1 cellular context compared by ENCODE assay signal in the genomic region with DNA sequence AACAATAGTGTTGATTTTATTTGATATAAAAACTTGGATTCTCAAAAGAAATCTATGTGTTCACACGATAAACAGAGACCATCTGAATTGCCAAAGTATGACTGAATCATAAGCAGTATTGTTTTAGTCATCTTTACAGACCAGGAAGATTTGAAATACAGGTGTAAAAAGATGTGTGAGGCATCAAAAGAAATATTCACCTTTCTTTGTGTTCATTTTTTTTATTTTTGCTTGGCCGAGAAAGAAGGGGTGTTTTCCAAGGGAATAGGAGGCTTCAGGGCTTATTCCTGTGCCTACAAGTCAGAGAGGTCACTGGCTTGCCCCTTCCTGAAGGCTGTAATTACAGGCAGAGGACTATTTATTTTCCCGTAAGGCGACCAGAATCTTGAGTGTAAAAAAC.
TF ChIP-seq lines count a peak whose summit lies in the region.

No MANE protein-coding gene starts in this region.

TF ChIP-seq in A549, 52 proteins besides CTCF, POLR2A, EP300 and RAD21 (continued from another document):
- TF ChIP-seq, protein P1, sequence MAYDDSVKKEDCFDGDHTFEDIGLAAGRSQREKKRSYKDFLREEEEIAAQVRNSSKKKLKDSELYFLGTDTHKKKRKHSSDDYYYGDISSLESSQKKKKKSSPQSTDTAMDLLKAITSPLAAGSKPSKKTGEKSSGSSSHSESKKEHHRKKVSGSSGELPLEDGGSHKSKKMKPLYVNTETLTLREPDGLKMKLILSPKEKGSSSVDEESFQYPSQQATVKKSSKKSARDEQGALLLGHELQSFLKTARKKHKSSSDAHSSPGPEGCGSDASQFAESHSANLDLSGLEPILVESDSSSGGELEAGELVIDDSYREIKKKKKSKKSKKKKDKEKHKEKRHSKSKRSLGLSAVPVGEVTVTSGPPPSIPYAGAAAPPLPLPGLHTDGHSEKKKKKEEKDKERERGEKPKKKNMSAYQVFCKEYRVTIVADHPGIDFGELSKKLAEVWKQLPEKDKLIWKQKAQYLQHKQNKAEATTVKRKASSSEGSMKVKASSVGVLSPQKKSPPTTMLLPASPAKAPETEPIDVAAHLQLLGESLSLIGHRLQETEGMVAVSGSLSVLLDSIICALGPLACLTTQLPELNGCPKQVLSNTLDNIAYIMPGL (CRISPR knock-in tag; IDR thresholded peaks at IDR 0.05; ENCODE audit: borderline replicate concordance): no peak
- TF ChIP-seq FOSB (CRISPR knock-in tag; IDR thresholded peaks at IDR 0.05) (no peak), CHD2 (IDR thresholded peaks at IDR 0.05; ENCODE audit: low read length, partially characterized antibody) (no peak)
